1 cellular context compared by ENCODE assay signal in the genomic region with DNA sequence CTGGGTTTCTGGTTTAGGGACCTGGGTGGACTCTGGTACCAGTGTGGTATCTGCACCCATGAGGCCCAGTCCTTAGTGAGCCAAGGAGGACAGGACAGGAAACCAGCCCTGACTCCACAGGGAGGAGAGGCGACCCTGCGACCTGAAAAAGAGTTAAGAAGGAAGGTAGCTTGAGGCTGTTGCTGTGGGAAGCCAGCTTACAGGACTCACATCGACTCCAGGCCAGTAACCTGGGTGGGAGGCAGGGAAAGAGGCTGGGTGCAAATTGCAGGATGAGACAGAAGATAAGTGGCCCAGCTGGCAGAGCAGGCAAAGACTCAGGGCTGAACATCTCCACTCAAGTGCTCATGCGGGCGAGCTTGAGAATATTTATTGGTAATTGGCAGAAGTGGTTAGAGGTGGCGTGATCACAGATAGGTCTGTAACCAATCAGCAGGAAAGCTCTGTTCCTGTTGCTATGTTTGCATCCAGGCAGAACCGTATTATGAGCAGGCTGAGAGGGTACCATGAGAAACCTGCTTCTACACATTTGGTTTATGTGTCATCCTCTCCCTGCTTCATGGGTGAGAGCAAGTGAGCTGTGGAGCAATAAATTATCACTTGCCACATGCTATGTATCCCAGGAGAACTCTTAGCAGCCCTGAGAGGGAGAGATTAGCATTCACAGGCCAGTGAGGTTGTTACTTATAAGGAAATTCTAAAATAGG.
TF ChIP-seq lines count a peak whose summit lies in the region.

No MANE protein-coding gene starts in this region.

TF ChIP-seq in GM12878, 131 proteins besides CTCF, POLR2A, EP300 and RAD21:
- TF ChIP-seq PML (IDR thresholded peaks at IDR 0.05; ENCODE audit: low read length) (no peak), DPF2 (IDR thresholded peaks at IDR 0.05) (no peak), PAX5 (IDR thresholded peaks at IDR 0.05; ENCODE audit: borderline replicate concordance, low read depth, low read length) (no peak), POU2F2 (IDR thresholded peaks at IDR 0.05; ENCODE audit: borderline replicate concordance, low read depth, low read length) (no peak), POLR2AphosphoS2 (IDR thresholded peaks at IDR 0.05; ENCODE audit: low read depth, low read length) (no peak), ATF7 (IDR thresholded peaks at IDR 0.05; ENCODE audit: low read depth) (no peak), CHD4 (IDR thresholded peaks at IDR 0.05) (no peak), BHLHE40 (IDR thresholded peaks at IDR 0.05; ENCODE audit: borderline replicate concordance in 1 of 2, low read depth in 2 of 2, low read length in 1 of 2) (no peak)
- TF ChIP-seq, protein P1, sequence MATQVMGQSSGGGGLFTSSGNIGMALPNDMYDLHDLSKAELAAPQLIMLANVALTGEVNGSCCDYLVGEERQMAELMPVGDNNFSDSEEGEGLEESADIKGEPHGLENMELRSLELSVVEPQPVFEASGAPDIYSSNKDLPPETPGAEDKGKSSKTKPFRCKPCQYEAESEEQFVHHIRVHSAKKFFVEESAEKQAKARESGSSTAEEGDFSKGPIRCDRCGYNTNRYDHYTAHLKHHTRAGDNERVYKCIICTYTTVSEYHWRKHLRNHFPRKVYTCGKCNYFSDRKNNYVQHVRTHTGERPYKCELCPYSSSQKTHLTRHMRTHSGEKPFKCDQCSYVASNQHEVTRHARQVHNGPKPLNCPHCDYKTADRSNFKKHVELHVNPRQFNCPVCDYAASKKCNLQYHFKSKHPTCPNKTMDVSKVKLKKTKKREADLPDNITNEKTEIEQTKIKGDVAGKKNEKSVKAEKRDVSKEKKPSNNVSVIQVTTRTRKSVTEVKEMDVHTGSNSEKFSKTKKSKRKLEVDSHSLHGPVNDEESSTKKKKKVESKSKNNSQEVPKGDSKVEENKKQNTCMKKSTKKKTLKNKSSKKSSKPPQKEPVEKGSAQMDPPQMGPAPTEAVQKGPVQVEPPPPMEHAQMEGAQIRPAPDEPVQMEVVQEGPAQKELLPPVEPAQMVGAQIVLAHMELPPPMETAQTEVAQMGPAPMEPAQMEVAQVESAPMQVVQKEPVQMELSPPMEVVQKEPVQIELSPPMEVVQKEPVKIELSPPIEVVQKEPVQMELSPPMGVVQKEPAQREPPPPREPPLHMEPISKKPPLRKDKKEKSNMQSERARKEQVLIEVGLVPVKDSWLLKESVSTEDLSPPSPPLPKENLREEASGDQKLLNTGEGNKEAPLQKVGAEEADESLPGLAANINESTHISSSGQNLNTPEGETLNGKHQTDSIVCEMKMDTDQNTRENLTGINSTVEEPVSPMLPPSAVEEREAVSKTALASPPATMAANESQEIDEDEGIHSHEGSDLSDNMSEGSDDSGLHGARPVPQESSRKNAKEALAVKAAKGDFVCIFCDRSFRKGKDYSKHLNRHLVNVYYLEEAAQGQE (IDR thresholded peaks at IDR 0.05; ENCODE audit: low read depth, low read length) = no peak
- TF ChIP-seq, protein P2, sequence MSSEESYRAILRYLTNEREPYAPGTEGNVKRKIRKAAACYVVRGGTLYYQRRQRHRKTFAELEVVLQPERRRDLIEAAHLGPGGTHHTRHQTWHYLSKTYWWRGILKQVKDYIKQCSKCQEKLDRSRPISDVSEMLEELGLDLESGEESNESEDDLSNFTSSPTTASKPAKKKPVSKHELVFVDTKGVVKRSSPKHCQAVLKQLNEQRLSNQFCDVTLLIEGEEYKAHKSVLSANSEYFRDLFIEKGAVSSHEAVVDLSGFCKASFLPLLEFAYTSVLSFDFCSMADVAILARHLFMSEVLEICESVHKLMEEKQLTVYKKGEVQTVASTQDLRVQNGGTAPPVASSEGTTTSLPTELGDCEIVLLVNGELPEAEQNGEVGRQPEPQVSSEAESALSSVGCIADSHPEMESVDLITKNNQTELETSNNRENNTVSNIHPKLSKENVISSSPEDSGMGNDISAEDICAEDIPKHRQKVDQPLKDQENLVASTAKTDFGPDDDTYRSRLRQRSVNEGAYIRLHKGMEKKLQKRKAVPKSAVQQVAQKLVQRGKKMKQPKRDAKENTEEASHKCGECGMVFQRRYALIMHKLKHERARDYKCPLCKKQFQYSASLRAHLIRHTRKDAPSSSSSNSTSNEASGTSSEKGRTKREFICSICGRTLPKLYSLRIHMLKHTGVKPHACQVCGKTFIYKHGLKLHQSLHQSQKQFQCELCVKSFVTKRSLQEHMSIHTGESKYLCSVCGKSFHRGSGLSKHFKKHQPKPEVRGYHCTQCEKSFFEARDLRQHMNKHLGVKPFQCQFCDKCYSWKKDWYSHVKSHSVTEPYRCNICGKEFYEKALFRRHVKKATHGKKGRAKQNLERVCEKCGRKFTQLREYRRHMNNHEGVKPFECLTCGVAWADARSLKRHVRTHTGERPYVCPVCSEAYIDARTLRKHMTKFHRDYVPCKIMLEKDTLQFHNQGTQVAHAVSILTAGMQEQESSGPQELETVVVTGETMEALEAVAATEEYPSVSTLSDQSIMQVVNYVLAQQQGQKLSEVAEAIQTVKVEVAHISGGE (CRISPR knock-in tag; IDR thresholded peaks at IDR 0.05) = no peak
